ENCODE assay signal across 20 cellular contexts in the genomic region with DNA sequence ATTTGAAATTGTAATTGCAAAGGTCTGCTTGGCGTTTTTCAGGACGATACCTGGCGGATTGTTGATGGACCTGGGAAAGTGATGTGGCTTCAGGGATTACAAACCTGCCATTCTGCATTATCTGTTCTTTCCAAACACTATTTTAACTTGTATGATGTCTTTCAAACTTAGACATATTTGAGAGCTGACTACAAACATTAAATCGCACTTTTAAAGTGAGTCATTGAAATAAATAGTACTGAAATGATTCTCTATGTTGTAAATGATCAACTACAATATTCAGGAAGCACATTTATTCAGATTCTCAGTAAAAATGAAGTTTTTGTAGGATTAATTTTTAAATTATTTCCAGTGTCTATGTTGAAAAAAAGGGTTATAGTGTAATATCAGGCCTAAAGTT. TPM values are rescaled to one million over a fixed set of nuclear protein-coding genes. Genes with fewer than 3 reads are reported as not detected.
DNase-seq lines count a peak whose midpoint lies in the region; ATAC-seq, FAIRE-seq and TF ChIP-seq lines count a peak whose summit lies in the region.
"Had no signal": no experiment of that assay in that cellular context is flagged by ENCODE, and none has a peak within 500 bp of the region (broad histone marks: within the 10 kb centered on the region; RNA-seq: fewer than 3 reads in every experiment).

No MANE protein-coding gene starts in this region.

- peak overlapping the region; percentile 60 for H3K27ac Mint-ChIP-seq in Calu3 (ENCODE audit: unreplicated experiment)
- H3K27ac Mint-ChIP-seq: CD8-positive, alpha-beta T cell; GM23338 had no signal

- no peaks in the 10 kb centered on the region for H3K9me3 ChIP-seq in adipocyte (ENCODE audit: control insufficient read depth, low read length)
- H3K9me3 ChIP-seq in pancreas: no peaks in the 10 kb centered on the region
- H3K9me3 ChIP-seq: BLaER1 treated with 17β-estradiol and CSF1 and Interleukin-3, amounts not matched to agents 10 nM and 100 nM; SJSA1 had no signal

- CTCF ChIA-PET in Calu3 (lab: Charles Lee): interaction anchor here (0.9 to 1.9 kb wide), 7 partner anchors 10 to 363 kb away, joined by 3 to 13 read pairs (median 4); no protein-coding TSS in a partner anchor

- no peak for DNase-seq in Calu3
- DNase-seq in HCEC 1CT: peak; percentile 71
- peak; percentile 25 for DNase-seq in adipocyte (ENCODE audit: low read depth)
- DNase-seq in pancreas: no peak
- DNase-seq in SIG-M5 treated with dmso at 0.1 percent for 504 hours (lab: John Stamatoyannopoulos, UW; ENCODE audit: unreplicated experiment): no peak
- no peak for DNase-seq in NCI-H1417 treated with DMSO at 0.1 percent for 48 hours (lab: John Stamatoyannopoulos, UW)
- DNase-seq: CD8-positive, alpha-beta T cell; NCI-H1417; NCI-H187 treated with DMSO at 0.1 percent for 48 hours; NCI-H2227 treated with DMSO at 0.1 percent for 48 hours; NCI-H510A treated with DMSO at 0.1 percent for 48 hours; PC-9 had no signal

- ATAC-seq in pancreas: no peak
- ATAC-seq in GM21529 (IDR thresholded peaks at IDR 0.05; ENCODE audit: unreplicated experiment): no peak
- ATAC-seq: CD8-positive, alpha-beta T cell; GM23338; HepG2 had no signal

- no TSS peak for BruUV-seq in Calu3 (replicated peaks; lab: Mats Ljungman, UMichigan)

- TF ChIP-seq CTCF in Calu3 (IDR thresholded peaks at IDR 0.05; ENCODE audit: unreplicated experiment): no peak
- no peak for TF ChIP-seq CTCF in pancreas (IDR thresholded peaks at IDR 0.05)

- H3K27ac ChIP-seq in pancreas: no peak overlapping the region
- H3K27ac ChIP-seq: BLaER1 treated with 17β-estradiol and CSF1 and Interleukin-3, amounts not matched to agents 10 nM and 100 nM; KMS-11; PC-9; SJSA1 had no signal

- H3K4me1 Mint-ChIP-seq in Calu3 (ENCODE audit: low read depth, unreplicated experiment): peaks cover 25% of the 10 kb centered on the region
- H3K4me1 Mint-ChIP-seq: GM23338 had no signal

- no peaks in the 10 kb centered on the region for H3K27me3 Mint-ChIP-seq in Calu3 (ENCODE audit: unreplicated experiment)

- no peak overlapping the region for H3K9ac ChIP-seq in adipocyte (ENCODE audit: low read length)
- H3K9ac ChIP-seq: BLaER1 treated with 17β-estradiol and CSF1 and Interleukin-3, amounts not matched to agents 10 nM and 100 nM; KMS-11 had no signal

- WGBS in pancreas, 2 donors: 77 to 80% methylated on average over 4 of the region's 4 CpGs

- intact Hi-C loops in Calu3 (cut with micrococcal nuclease; ENCODE audit: unreplicated experiment): loop anchor here (10.0 kb wide), 1 partner anchor 207 kb away; no protein-coding TSS in a partner anchor
- intact Hi-C loops in pancreas (cut with DNase I): no loop called here

- H3K4me3 Mint-ChIP-seq in Calu3 (ENCODE audit: low read depth, unreplicated experiment): no peak overlapping the region
- H3K4me3 Mint-ChIP-seq: CD8-positive, alpha-beta T cell; GM23338 had no signal

- H3K4me3 ChIP-seq in adipocyte (ENCODE audit: low read length) (no peak overlapping the region), pancreas (no peak overlapping the region)
- H3K4me3 ChIP-seq: BLaER1 treated with 17β-estradiol and CSF1 and Interleukin-3, amounts not matched to agents 10 nM and 100 nM; GM23338; PC-9; SJSA1 had no signal

- H3K36me3 Mint-ChIP-seq in Calu3 (ENCODE audit: insufficient read depth, unreplicated experiment): peaks cover 13% of the 10 kb centered on the region
- H3K36me3 Mint-ChIP-seq: CD8-positive, alpha-beta T cell had no signal

- H3K27me3 ChIP-seq in adipocyte (replicated peaks; ENCODE audit: control insufficient read depth, insufficient read depth, low read length) (no peaks in the 10 kb centered on the region), pancreas (no peaks in the 10 kb centered on the region)
- H3K27me3 ChIP-seq: BLaER1 treated with 17β-estradiol and CSF1 and Interleukin-3, amounts not matched to agents 10 nM and 100 nM; SJSA1 had no signal

- H3K4me1 ChIP-seq in adipocyte (ENCODE audit: control insufficient read depth, insufficient read depth, low read length) (no peaks in the 10 kb centered on the region), pancreas (no peaks in the 10 kb centered on the region)
- H3K4me1 ChIP-seq: SJSA1 had no signal

- peaks cover 22% of the 10 kb centered on the region for H3K36me3 ChIP-seq in adipocyte (ENCODE audit: control insufficient read depth, insufficient read depth, low read length, severe bottlenecking)
- peaks cover 0 to 14% (median 7%) of the 10 kb centered on the region in 3 donors for H3K36me3 ChIP-seq in pancreas

- FAIRE-seq in pancreas (lab: Jason Lieb, UNC): peak; percentile 29
- FAIRE-seq: D721Med, HepG2 had no signal

- H3K9me3 Mint-ChIP-seq in Calu3 (ENCODE audit: low read depth, unreplicated experiment): no peaks in the 10 kb centered on the region
- H3K9me3 Mint-ChIP-seq: CD8-positive, alpha-beta T cell; GM23338 had no signal

RNA-seq across cellular contexts. Expression of gene TMEM171, which starts 32.3 kb away (rescaled TPM):
- total RNA-seq in Calu3 (2022) (18.4 and 20.8 TPM in 2 replicates), pancreas (under 1 TPM in 5 of 6 donors, not detected in 1; 0.19 to 0.87 (median 0.37) TPM)
- polyA plus RNA-seq in pancreas: under 1 TPM; 0.16 to 0.27 TPM
- total RNA-seq: G401, HepG2 had no signal

Comparison
In these comparisons a context has a peak if more than half of its experiments do, and no peak if none do; other contexts are left out.
1. DNase-seq: peak in HCEC 1CT (single experiment) and adipocyte (single experiment); none in Calu3 (single experiment), pancreas (0 of 6), SIG-M5 treated with dmso at 0.1 percent for 504 hours (single experiment) and NCI-H1417 treated with DMSO at 0.1 percent for 48 hours (single experiment).
2. RNA of gene TMEM171, which starts 32.3 kb away (total RNA-seq): 18.4 to 20.8 TPM in Calu3; 0.19 to 0.87 TPM in pancreas; every median in the first group is over 10 times any median in the second.